In the genomic region with DNA sequence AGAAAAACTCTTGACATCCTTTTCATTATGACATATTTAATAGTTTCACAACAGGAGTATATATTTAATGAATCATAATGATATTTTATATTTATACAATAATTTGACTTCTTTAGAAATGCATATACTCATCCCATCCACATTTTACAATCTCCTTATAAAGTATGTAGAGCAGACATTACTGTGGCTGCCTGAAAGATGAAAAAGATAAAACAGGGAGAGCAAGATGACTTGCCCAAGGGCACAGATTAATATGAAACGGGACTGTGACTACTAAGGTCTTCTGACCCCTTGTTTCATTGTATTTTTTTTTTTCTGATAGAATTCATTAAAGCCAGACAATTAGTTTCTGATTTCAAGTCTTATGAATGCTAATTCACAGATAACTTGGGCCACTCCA, we compare ENCODE assay signal across 8 cellular contexts.
"Had no signal": no experiment of that assay in that cellular context is flagged by ENCODE, and none has a peak within 500 bp of the region (broad histone marks: within the 10 kb centered on the region; RNA-seq: fewer than 3 reads in every experiment).

No MANE protein-coding gene starts in this region.

- H3K4me3 ChIP-seq: GM12878 had no signal

- ATAC-seq: GM12878 had no signal

- FAIRE-seq: G401.6, GM12878, GM12891, GM12892, GM18507, GM19239 had no signal

- DNase-seq: GDM1, GF-D8 had no signal
